In genomic region chr2:210859314-210859713, GRCh38 we compare ENCODE assay signal across 21 cellular contexts.
"Had no signal": no experiment of that assay in that cellular context is flagged by ENCODE, and none has a peak within 500 bp of the region (broad histone marks: within the 10 kb centered on the region; RNA-seq: fewer than 3 reads in every experiment).

No MANE protein-coding gene starts in this region.

- H3K27me3 Mint-ChIP-seq: natural killer cell treated with Interleukin-12 subunit alpha and Interleukin-12 subunit beta and Interleukin-15 and Interleukin-18, amount 100 ng/mL, for 72 hours; progenitor cell of endocrine pancreas had no signal

- H3K27ac Mint-ChIP-seq: endodermal cell; natural killer cell treated with Interleukin-12 subunit alpha and Interleukin-12 subunit beta and Interleukin-15 and Interleukin-18, amount 100 ng/mL, for 72 hours; progenitor cell of endocrine pancreas had no signal

- H3K27ac ChIP-seq: foreskin keratinocyte, pancreas, stomach, thoracic aorta, transverse colon had no signal

- H3K4me3 ChIP-seq: lung, pancreas, stomach, thoracic aorta, transverse colon had no signal

- H3K9me3 ChIP-seq: pancreas, stomach, thoracic aorta, transverse colon had no signal

- H3K27me3 ChIP-seq: foreskin keratinocyte, pancreas, stomach, transverse colon had no signal

- H3K4me3 Mint-ChIP-seq: endodermal cell; natural killer cell treated with Interleukin-12 subunit alpha and Interleukin-12 subunit beta and Interleukin-15 and Interleukin-18, amount 100 ng/mL, for 72 hours had no signal

- DNase-seq: effector CD4-positive, alpha-beta T cell; endodermal cell; erythroblast; foreskin keratinocyte; left colon; left ventricle myocardium superior; mesenchymal stem cell; midbrain; occipital lobe; pancreas; right cardiac atrium; small intestine; stimulated activated CD4-positive, alpha-beta T cell treated with anti-CD3 and anti-CD28 coated beads, Interleukin-12 subunit alpha, Interleukin-12 subunit beta, amount 100 ng/mL, for 4 hours; stimulated activated naive CD4-positive, alpha-beta T cell; stomach; substantia nigra; transverse colon had no signal

- H3K9me3 Mint-ChIP-seq: endodermal cell had no signal

- H3K4me1 ChIP-seq: foreskin keratinocyte, pancreas, stomach, transverse colon had no signal

- H3K36me3 ChIP-seq: pancreas, stomach, thoracic aorta, transverse colon had no signal
